In the genomic region with DNA sequence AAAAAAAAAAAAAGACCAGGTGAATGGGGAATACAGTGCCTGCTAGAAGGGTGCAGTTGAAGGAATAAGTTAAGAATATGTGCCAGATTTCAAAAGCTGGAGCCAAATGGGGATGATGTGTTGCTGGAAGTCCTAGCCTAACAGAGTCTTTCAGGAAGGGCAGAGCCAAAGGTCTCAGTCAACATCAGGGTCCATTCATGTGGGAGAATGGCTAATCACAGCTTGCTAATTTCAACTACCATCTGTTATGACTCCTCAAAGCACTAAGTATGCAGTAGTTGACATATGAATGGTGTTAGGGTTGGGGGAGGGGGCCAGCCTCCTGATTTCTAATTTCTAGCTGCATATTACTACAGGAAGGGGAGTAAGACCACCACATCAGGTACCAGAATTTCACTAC, we compare ENCODE assay signal across 22 cellular contexts. TPM values are rescaled to one million over a fixed set of nuclear protein-coding genes. Genes with fewer than 3 reads are reported as not detected.
DNase-seq lines count a peak whose midpoint lies in the region; ATAC-seq and TF ChIP-seq lines count a peak whose summit lies in the region.
"Had no signal": no experiment of that assay in that cellular context is flagged by ENCODE, and none has a peak within 500 bp of the region (broad histone marks: within the 10 kb centered on the region; RNA-seq: fewer than 3 reads in every experiment).

No MANE protein-coding gene starts in this region.

- H3K4me1 ChIP-seq in suprapubic skin (peaks cover 18% of the 10 kb centered on the region), psoas muscle (peaks cover 4% of the 10 kb centered on the region), neuronal stem cell (ENCODE audit: control insufficient read depth in 2 of 2, insufficient read depth in 1 of 2, low read depth in 1 of 2, low read length in 2 of 2) (peaks cover 15% of the 10 kb centered on the region in 2 donors)

- peak overlapping the region; percentile 40 for H3K27ac Mint-ChIP-seq in activated T-cell treated with anti-CD3 and anti-CD28 coated beads, Interleukin-2, amount 50 U/mL, for 72 hours
- H3K27ac Mint-ChIP-seq in activated T-helper 2 cell treated with anti-CD3 and anti-CD28 coated beads, Interferon-gamma antibody, Interleukin-2, Interleukin-4, amounts not matched to agents 10 μg/mL and 5 μg/mL and 100 μg/mL, durations not matched to agents 14 hours and 24 hours and 36 hours = peak overlapping the region; percentile 54
- H3K27ac Mint-ChIP-seq in stimulated activated memory B cell treated with anti-CD40 and anti-IgM and Interleukin-4, amounts not matched to agents 10 μg/mL and 1 μg/mL and 100 μg/mL, for 72 hours = peak overlapping the region; percentile 83
- H3K27ac Mint-ChIP-seq: WTC11 had no signal

- H2BK120ac ChIP-seq in neuronal stem cell (ENCODE audit: low read depth, low read length) = no peak overlapping the region

- no peaks in the 10 kb centered on the region for H3K36me3 ChIP-seq in suprapubic skin
- H3K36me3 ChIP-seq in psoas muscle (ENCODE audit: insufficient read depth in 1 of 2, low read depth in 1 of 2) = peaks cover 1 to 11% of the 10 kb centered on the region in 2 donors
- peaks cover 0 to 17% of the 10 kb centered on the region in 2 donors for H3K36me3 ChIP-seq in neuronal stem cell (replicated peaks in 1 of 2; ENCODE audit: control insufficient read depth in 2 of 2, insufficient read depth in 2 of 2, low read length in 2 of 2)
- H3K36me3 ChIP-seq: spleen, uterus had no signal

- H3K18ac ChIP-seq in neuronal stem cell (ENCODE audit: low read length) = no peak overlapping the region

- H2AFZ ChIP-seq in neuronal stem cell (ENCODE audit: low read length) = no peak overlapping the region

- H3K23ac ChIP-seq in neuronal stem cell (ENCODE audit: low read depth, low read length, poor library complexity) = no peak overlapping the region

- H3K14ac ChIP-seq in neuronal stem cell (ENCODE audit: low read length) = no peak overlapping the region

- intact Hi-C loops in activated T-helper 2 cell treated with anti-CD3 and anti-CD28 coated beads, Interferon-gamma antibody, Interleukin-2, Interleukin-4, amounts not matched to agents 10 μg/mL and 5 μg/mL and 100 μg/mL, durations not matched to agents 14 hours and 24 hours and 36 hours (cut with micrococcal nuclease) = no loop called here
- intact Hi-C loops in psoas muscle (cut with DNase I) = no loop called here

- H3K9ac ChIP-seq in neuronal stem cell (ENCODE audit: low read depth, low read length, poor library complexity) = no peak overlapping the region

- H3K27ac ChIP-seq in suprapubic skin (no peak overlapping the region), psoas muscle (no peak overlapping the region), neuronal stem cell (replicated peaks; ENCODE audit: low read length) (no peak overlapping the region)
- H3K27ac ChIP-seq: coronary artery, spleen had no signal

- H3K9me3 ChIP-seq in suprapubic skin (no peaks in the 10 kb centered on the region), psoas muscle (no peaks in the 10 kb centered on the region), neuronal stem cell (replicated peaks in 1 of 2; ENCODE audit: control insufficient read depth in 2 of 2, insufficient read depth in 1 of 2, low read depth in 1 of 2, low read length in 2 of 2) (no peaks in the 10 kb centered on the region)
- H3K9me3 ChIP-seq: spleen, uterus had no signal

- peaks cover 69% of the 10 kb centered on the region for H3K4me1 Mint-ChIP-seq in activated T-cell treated with anti-CD3 and anti-CD28 coated beads, Interleukin-2, amount 50 U/mL, for 72 hours (ENCODE audit: low read depth)
- H3K4me1 Mint-ChIP-seq in activated T-helper 2 cell treated with anti-CD3 and anti-CD28 coated beads, Interferon-gamma antibody, Interleukin-2, Interleukin-4, amounts not matched to agents 10 μg/mL and 5 μg/mL and 100 μg/mL, durations not matched to agents 14 hours and 24 hours and 36 hours (ENCODE audit: low read depth) = peaks cover 41% of the 10 kb centered on the region
- peaks cover 80% of the 10 kb centered on the region for H3K4me1 Mint-ChIP-seq in stimulated activated memory B cell treated with anti-CD40 and anti-IgM and Interleukin-4, amounts not matched to agents 10 μg/mL and 1 μg/mL and 100 μg/mL, for 72 hours

- no peaks in the 10 kb centered on the region for H3K27me3 Mint-ChIP-seq in activated T-cell treated with anti-CD3 and anti-CD28 coated beads, Interleukin-2, amount 50 U/mL, for 72 hours (ENCODE audit: low read depth)
- H3K27me3 Mint-ChIP-seq in activated T-helper 2 cell treated with anti-CD3 and anti-CD28 coated beads, Interferon-gamma antibody, Interleukin-2, Interleukin-4, amounts not matched to agents 10 μg/mL and 5 μg/mL and 100 μg/mL, durations not matched to agents 14 hours and 24 hours and 36 hours (ENCODE audit: low read depth) = no peaks in the 10 kb centered on the region
- no peaks in the 10 kb centered on the region for H3K27me3 Mint-ChIP-seq in stimulated activated memory B cell treated with anti-CD40 and anti-IgM and Interleukin-4, amounts not matched to agents 10 μg/mL and 1 μg/mL and 100 μg/mL, for 72 hours

- TF ChIP-seq POLR2A in suprapubic skin (IDR thresholded peaks at IDR 0.05) = no peak

- H4K8ac ChIP-seq in neuronal stem cell (ENCODE audit: low read depth, low read length) = no peak overlapping the region

- no peak overlapping the region for H3K4me2 ChIP-seq in neuronal stem cell (ENCODE audit: insufficient read depth, low read length, poor library complexity, severe bottlenecking)

- no peak for DNase-seq in activated T-cell treated with anti-CD3 and anti-CD28 coated beads, Interleukin-2, amount 50 U/mL, for 72 hours
- no peak for DNase-seq in activated T-cell treated with anti-CD3 and anti-CD28 coated beads, Interleukin-2, amount 50 U/mL, for 48 hours
- DNase-seq in NCI-H1694 (lab: John Stamatoyannopoulos, UW) (peak; percentile 36), suprapubic skin (ENCODE audit: low spot score in 2 of 2) (no peak), psoas muscle (no peak), neuronal stem cell (ENCODE audit: low spot score) (no peak)
- DNase-seq in activated T-helper 2 cell treated with anti-CD3 and anti-CD28 coated beads, Interferon-gamma antibody, Interleukin-2, Interleukin-4, amounts not matched to agents 10 μg/mL and 5 μg/mL and 100 μg/mL, durations not matched to agents 14 hours and 24 hours and 36 hours (ENCODE audit: low spot score) = no peak
- DNase-seq: activated CD8-positive, alpha-beta memory T cell treated with anti-CD3 and anti-CD28 coated beads for 24 hours; hypothalamus; islet precursor cell; NCI-H226; NK-92 treated with Interleukin-12 subunit alpha and Interleukin-12 subunit beta, amount 100 ng/mL, for 24 hours; nucleus accumbens; spleen; substantia nigra; T-helper 9 cell; uterus had no signal

- H2AK5ac ChIP-seq in neuronal stem cell (ENCODE audit: low read depth, low read length) = no peak overlapping the region

- TF ChIP-seq CTCF in suprapubic skin (IDR thresholded peaks at IDR 0.05) (no peak), psoas muscle (IDR thresholded peaks at IDR 0.05) (no peak)

- H3K4ac ChIP-seq in neuronal stem cell (ENCODE audit: low read length) = no peak overlapping the region

- TF ChIP-seq EP300 in suprapubic skin (IDR thresholded peaks at IDR 0.05) = no peak

- no peaks in the 10 kb centered on the region for H3K27me3 ChIP-seq in suprapubic skin
- H3K27me3 ChIP-seq in psoas muscle (ENCODE audit: insufficient read depth in 3 of 3, low read length in 2 of 3) = no peaks in the 10 kb centered on the region
- H3K27me3 ChIP-seq in neuronal stem cell (ENCODE audit: control insufficient read depth in 3 of 3, insufficient read depth in 3 of 3, low read depth in 1 of 3, low read length in 3 of 3) = no peaks in the 10 kb centered on the region
- H3K27me3 ChIP-seq: spleen, uterus had no signal

- H3K9me3 Mint-ChIP-seq in activated T-cell treated with anti-CD3 and anti-CD28 coated beads, Interleukin-2, amount 50 U/mL, for 72 hours = no peaks in the 10 kb centered on the region
- H3K9me3 Mint-ChIP-seq in activated T-helper 2 cell treated with anti-CD3 and anti-CD28 coated beads, Interferon-gamma antibody, Interleukin-2, Interleukin-4, amounts not matched to agents 10 μg/mL and 5 μg/mL and 100 μg/mL, durations not matched to agents 14 hours and 24 hours and 36 hours = no peaks in the 10 kb centered on the region
- H3K9me3 Mint-ChIP-seq in stimulated activated memory B cell treated with anti-CD40 and anti-IgM and Interleukin-4, amounts not matched to agents 10 μg/mL and 1 μg/mL and 100 μg/mL, for 72 hours = no peaks in the 10 kb centered on the region

- no peak overlapping the region for H3K4me3 ChIP-seq in suprapubic skin
- H3K4me3 ChIP-seq in psoas muscle = no peak overlapping the region
- H3K4me3 ChIP-seq in neuronal stem cell (ENCODE audit: low read length in 2 of 2) = no peak overlapping the region
- H3K4me3 ChIP-seq: coronary artery, K562, spleen, uterus had no signal

- no peaks in the 10 kb centered on the region for H3K79me1 ChIP-seq in neuronal stem cell (ENCODE audit: low read depth, low read length)

- peak overlapping the region; percentile 34 to 66 for H3K4me3 Mint-ChIP-seq in activated T-cell treated with anti-CD3 and anti-CD28 coated beads, Interleukin-2, amount 50 U/mL, for 72 hours
- H3K4me3 Mint-ChIP-seq in activated T-helper 2 cell treated with anti-CD3 and anti-CD28 coated beads, Interferon-gamma antibody, Interleukin-2, Interleukin-4, amounts not matched to agents 10 μg/mL and 5 μg/mL and 100 μg/mL, durations not matched to agents 14 hours and 24 hours and 36 hours (ENCODE audit: low read depth) = no peak overlapping the region
- no peak overlapping the region for H3K4me3 Mint-ChIP-seq in stimulated activated memory B cell treated with anti-CD40 and anti-IgM and Interleukin-4, amounts not matched to agents 10 μg/mL and 1 μg/mL and 100 μg/mL, for 72 hours
- H3K4me3 Mint-ChIP-seq: CD14-positive monocyte, WTC11 had no signal

- ATAC-seq in activated T-cell treated with anti-CD3 and anti-CD28 coated beads, Interleukin-2, amount 50 U/mL, for 72 hours (replicated peaks in 1 of 2) = peak in 1 of 2 donors; percentile 21
- ATAC-seq in stimulated activated memory B cell treated with anti-CD40 and anti-IgM and Interleukin-4, amounts not matched to agents 10 μg/mL and 1 μg/mL and 100 μg/mL, for 72 hours = no peak
- ATAC-seq in psoas muscle = no peak
- ATAC-seq: K562, WTC11 had no signal

- H2BK15ac ChIP-seq in neuronal stem cell (ENCODE audit: low read length) = no peak overlapping the region

- no peak overlapping the region for H4K91ac ChIP-seq in neuronal stem cell (ENCODE audit: low read depth, low read length, poor library complexity)

- H3K36me3 Mint-ChIP-seq in activated T-cell treated with anti-CD3 and anti-CD28 coated beads, Interleukin-2, amount 50 U/mL, for 72 hours (ENCODE audit: insufficient read depth in 2 of 2) = peaks cover 0 to 2% of the 10 kb centered on the region in 2 donors
- no peaks in the 10 kb centered on the region for H3K36me3 Mint-ChIP-seq in activated T-helper 2 cell treated with anti-CD3 and anti-CD28 coated beads, Interferon-gamma antibody, Interleukin-2, Interleukin-4, amounts not matched to agents 10 μg/mL and 5 μg/mL and 100 μg/mL, durations not matched to agents 14 hours and 24 hours and 36 hours (ENCODE audit: low read depth)
- H3K36me3 Mint-ChIP-seq in stimulated activated memory B cell treated with anti-CD40 and anti-IgM and Interleukin-4, amounts not matched to agents 10 μg/mL and 1 μg/mL and 100 μg/mL, for 72 hours = peaks cover 6% of the 10 kb centered on the region
- H3K36me3 Mint-ChIP-seq: CD14-positive monocyte, WTC11 had no signal

- H2BK5ac ChIP-seq in neuronal stem cell (ENCODE audit: low read length) = no peak overlapping the region

- H2BK12ac ChIP-seq in neuronal stem cell (ENCODE audit: low read length) = no peak overlapping the region

RNA-seq across cellular contexts. Expression of a gene that starts 4.4 kb away (rescaled TPM):
- 10 to 100 TPM; 50.7 to 82.9 TPM for total RNA-seq in activated T-cell treated with anti-CD3 and anti-CD28 coated beads, Interleukin-2, amount 50 U/mL, for 72 hours
- total RNA-seq in activated T-helper 2 cell treated with anti-CD3 and anti-CD28 coated beads, Interferon-gamma antibody, Interleukin-2, Interleukin-4, amounts not matched to agents 10 μg/mL and 5 μg/mL and 100 μg/mL, durations not matched to agents 14 hours and 24 hours and 36 hours = 25.4 and 27.2 TPM in 2 replicates
- total RNA-seq in suprapubic skin (100 to 1,000 TPM in 1 of 4 donors, 10 to 100 TPM in 3; 65.8 to 101 (median 85.9) TPM), psoas muscle (100 to 1,000 TPM in 1 of 4 donors, 10 to 100 TPM in 3; 56.7 to 212 (median 87.0) TPM)
- polyA plus RNA-seq in psoas muscle = 10 to 100 TPM; 24.2 to 61.7 (median 48.7) TPM
- polyA plus RNA-seq in neuronal stem cell (2013, experiment 1 of 2) = 7.1 TPM
- polyA plus RNA-seq in neuronal stem cell (2013, experiment 2 of 2) = 7.6 TPM

Comparison
In these comparisons a context has a peak if more than half of its experiments do, and no peak if none do; other contexts are left out.
1. H3K4me3 Mint-ChIP-seq: peak in activated T-cell treated with anti-CD3 and anti-CD28 coated beads, Interleukin-2, amount 50 U/mL, for 72 hours (2 of 2); none in activated T-helper 2 cell treated with anti-CD3 and anti-CD28 coated beads, Interferon-gamma antibody, Interleukin-2, Interleukin-4, amounts not matched to agents 10 μg/mL and 5 μg/mL and 100 μg/mL, durations not matched to agents 14 hours and 24 hours and 36 hours (single experiment) and stimulated activated memory B cell treated with anti-CD40 and anti-IgM and Interleukin-4, amounts not matched to agents 10 μg/mL and 1 μg/mL and 100 μg/mL, for 72 hours (single experiment).
2. Peak in every context shown above with its lines, with median percentiles within 50 percentile points of each other: H3K27ac Mint-ChIP-seq.